Comparison of ENCODE assay signal across 1 cellular context in the genomic region with DNA sequence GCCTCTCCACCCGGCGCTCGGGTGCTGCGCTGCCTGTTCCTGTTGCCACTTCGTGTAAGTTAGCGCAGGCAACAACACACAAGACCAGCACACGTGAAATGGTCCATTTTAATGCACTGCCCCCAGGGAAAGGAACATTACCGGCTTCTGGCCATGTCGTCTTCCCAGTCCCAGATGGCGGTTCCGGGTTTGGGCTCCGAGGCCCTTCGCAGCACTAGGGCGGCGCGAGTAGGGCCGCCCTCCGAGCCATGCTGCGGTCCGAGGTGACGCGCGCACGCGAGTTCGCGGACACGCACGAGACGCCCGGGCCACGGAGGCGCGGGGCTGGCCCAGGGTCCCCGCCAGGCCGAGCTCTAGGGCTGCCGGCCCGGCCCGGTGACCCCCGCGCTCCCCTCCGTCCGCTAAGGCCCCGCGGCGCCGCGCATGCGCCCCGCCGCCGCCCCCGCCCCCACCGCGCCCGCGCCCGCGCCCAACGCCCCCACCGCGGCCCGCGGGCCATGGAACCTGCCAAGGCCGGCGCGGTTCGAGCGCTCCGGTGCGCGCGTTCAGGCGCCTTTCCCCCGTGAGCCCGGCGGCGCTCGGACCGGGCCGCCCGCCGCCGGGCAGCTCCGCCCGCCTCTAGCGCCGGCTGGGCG.
TF ChIP-seq lines count a peak whose summit lies in the region.

No MANE protein-coding gene starts in this region.

TF ChIP-seq in HepG2, 621 proteins besides CTCF, POLR2A, EP300 and RAD21 (continued from another document):
- TF ChIP-seq WIZ (CRISPR knock-in tag; IDR thresholded peaks at IDR 0.05) (0 out of 2 replicates have a peak, but pooled peaks have one; percentile 39), STAT5B (CRISPR knock-in tag; IDR thresholded peaks at IDR 0.05) (0 out of 2 replicates have a peak, but pooled peaks have one; percentile 45), CREBL2 (CRISPR knock-in tag; IDR thresholded peaks at IDR 0.05; ENCODE audit: borderline replicate concordance) (0 out of 2 replicates have a peak, but pooled peaks have one; percentile 22), MXD4 (CRISPR knock-in tag; IDR thresholded peaks at IDR 0.05) (peak; percentile 61), ZSCAN31 (CRISPR knock-in tag; IDR thresholded peaks at IDR 0.05; ENCODE audit: low read depth) (0 out of 2 replicates have a peak, but pooled peaks have one; percentile 44), ZNF180 (CRISPR knock-in tag; IDR thresholded peaks at IDR 0.05; ENCODE audit: borderline replicate concordance, low read depth) (no peak), ZNF563 (CRISPR knock-in tag; IDR thresholded peaks at IDR 0.05) (peak; percentile 66; the same call in 1 of the 2 replicates), ZNF160 (CRISPR knock-in tag; IDR thresholded peaks at IDR 0.05) (0 out of 2 replicates have a peak, but pooled peaks have one; percentile 55), XRCC5 (optimal IDR thresholded peaks at IDR 0.05; ENCODE audit: low read length) (peak; percentile 24), BRD4 (CRISPR knock-in tag; IDR thresholded peaks at IDR 0.05) (peak; percentile 75), MTA3 (CRISPR knock-in tag; IDR thresholded peaks at IDR 0.05) (no peak), YY1 (IDR thresholded peaks at IDR 0.05; ENCODE audit: insufficient read depth, insufficient replicate concordance, low read depth, low read length) (peak; percentile 17), ZNF574 (CRISPR knock-in tag; IDR thresholded peaks at IDR 0.05) (peak; percentile 45), ZNF768 (CRISPR knock-in tag; IDR thresholded peaks at IDR 0.05) (peak; percentile 52; the same call in 1 of the 2 replicates), ZNF589 (CRISPR knock-in tag; conservative IDR thresholded peaks at IDR 0.05) (peak; percentile 71; the same call in 1 of the 2 replicates), ZNF75D (CRISPR knock-in tag; IDR thresholded peaks at IDR 0.05; ENCODE audit: borderline replicate concordance) (no peak), SPEN (CRISPR knock-in tag; IDR thresholded peaks at IDR 0.05; ENCODE audit: low read depth) (peak; percentile 57; the same call in 1 of the 2 replicates), DMAP1 (CRISPR knock-in tag; IDR thresholded peaks at IDR 0.05) (peak; percentile 56), GMEB1 (CRISPR knock-in tag; IDR thresholded peaks at IDR 0.05; ENCODE audit: borderline replicate concordance) (peak; percentile 25; the same call in 1 of the 2 replicates), ZNF747 (CRISPR knock-in tag; IDR thresholded peaks at IDR 0.05; ENCODE audit: borderline replicate concordance) (no peak), ZNF512 (CRISPR knock-in tag; IDR thresholded peaks at IDR 0.05) (no peak), HNF1B (CRISPR knock-in tag; IDR thresholded peaks at IDR 0.05) (0 out of 2 replicates have a peak, but pooled peaks have one; percentile 16), ZNF501 (CRISPR knock-in tag; IDR thresholded peaks at IDR 0.05) (peak; percentile 75), ATF6 (CRISPR knock-in tag; conservative IDR thresholded peaks at IDR 0.05) (no peak), ERF (CRISPR knock-in tag; IDR thresholded peaks at IDR 0.05) (0 out of 2 replicates have a peak, but pooled peaks have one; percentile 39), ZNF44 (CRISPR knock-in tag; IDR thresholded peaks at IDR 0.05) (0 out of 2 replicates have a peak, but pooled peaks have one; percentile 48), NFKBIZ (CRISPR knock-in tag; IDR thresholded peaks at IDR 0.05) (0 out of 2 replicates have a peak, but pooled peaks have one; percentile 32)
- TF ChIP-seq, protein P1, sequence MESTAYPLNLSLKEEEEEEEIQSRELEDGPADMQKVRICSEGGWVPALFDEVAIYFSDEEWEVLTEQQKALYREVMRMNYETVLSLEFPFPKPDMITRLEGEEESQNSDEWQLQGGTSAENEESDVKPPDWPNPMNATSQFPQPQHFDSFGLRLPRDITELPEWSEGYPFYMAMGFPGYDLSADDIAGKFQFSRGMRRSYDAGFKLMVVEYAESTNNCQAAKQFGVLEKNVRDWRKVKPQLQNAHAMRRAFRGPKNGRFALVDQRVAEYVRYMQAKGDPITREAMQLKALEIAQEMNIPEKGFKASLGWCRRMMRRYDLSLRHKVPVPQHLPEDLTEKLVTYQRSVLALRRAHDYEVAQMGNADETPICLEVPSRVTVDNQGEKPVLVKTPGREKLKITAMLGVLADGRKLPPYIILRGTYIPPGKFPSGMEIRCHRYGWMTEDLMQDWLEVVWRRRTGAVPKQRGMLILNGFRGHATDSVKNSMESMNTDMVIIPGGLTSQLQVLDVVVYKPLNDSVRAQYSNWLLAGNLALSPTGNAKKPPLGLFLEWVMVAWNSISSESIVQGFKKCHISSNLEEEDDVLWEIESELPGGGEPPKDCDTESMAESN (CRISPR knock-in tag; conservative IDR thresholded peaks at IDR 0.05), result peak; percentile 37; the same call in 1 of the 2 replicates
TF ChIP-seq in HepG2: peak in this region for 137.
